20 cellular contexts compared by ENCODE assay signal in genomic region chr2:217711236-217711635, GRCh38.
A peak's percentile ranks its signal among the peaks of the same experiment; 100 is the strongest.
DNase-seq lines count a peak whose midpoint lies in the region; TF ChIP-seq lines count a peak whose summit lies in the region.
"Had no signal": no experiment of that assay in that cellular context is flagged by ENCODE, and none has a peak within 500 bp of the region (broad histone marks: within the 10 kb centered on the region; RNA-seq: fewer than 3 reads in every experiment).

No MANE protein-coding gene starts in this region.

- no peak overlapping the region for H2AFZ ChIP-seq in hepatocyte

- H3K79me2 ChIP-seq in hepatocyte, result no peaks in the 10 kb centered on the region

- H3K4me1 Mint-ChIP-seq in CD4-positive, alpha-beta memory T cell, result peaks cover 0 to 1% (median 0%) of the 10 kb centered on the region in 4 donors

- TF ChIP-seq CTCF in hepatocyte (IDR thresholded peaks at IDR 0.05; ENCODE audit: poor library complexity), result no peak

- H4K20me1 ChIP-seq in hepatocyte (ENCODE audit: insufficient read depth, poor library complexity, severe bottlenecking), result no peaks in the 10 kb centered on the region

- H3K27ac ChIP-seq in hepatocyte, result peak overlapping the region; percentile 30
- no peak overlapping the region for H3K27ac ChIP-seq in CD4-positive, alpha-beta memory T cell (ENCODE audit: low read depth, low read length)
- H3K27ac ChIP-seq: gastroesophageal sphincter, Peyer's patch had no signal

- 76% methylated on average over 3 of the region's 3 CpGs for WGBS in hepatocyte (ENCODE audit: low lambda C conversion rate, missing lambda C conversion rate)

- POLR2A ChIA-PET in CD4-positive, alpha-beta memory T cell (lab: Charles Lee; ENCODE audit: partially characterized antibody), result no interaction called here

- no peaks in the 10 kb centered on the region for H3K27me3 ChIP-seq in hepatocyte
- H3K27me3 ChIP-seq in CD4-positive, alpha-beta memory T cell (ENCODE audit: insufficient read depth, low read length), result no peaks in the 10 kb centered on the region
- H3K27me3 ChIP-seq: BE2C, gastroesophageal sphincter, Peyer's patch had no signal

- no peaks in the 10 kb centered on the region for H3K9me3 Mint-ChIP-seq in CD4-positive, alpha-beta memory T cell
- H3K9me3 Mint-ChIP-seq: activated naive CD4-positive, alpha-beta T cell treated with anti-CD3 and anti-CD28 coated beads, Interleukin-2, amount 50 U/mL, for 72 hours; activated T-cell treated with anti-CD3 and anti-CD28 coated beads, Interleukin-2, amount 50 U/mL, for 24 hours had no signal

- CTCF ChIA-PET in CD4-positive, alpha-beta memory T cell (lab: Charles Lee; ENCODE audit: partially characterized antibody), result interaction anchor here (0.6 to 6.7 kb wide), 4 partner anchors 16 to 1027 kb away, joined by 3 to 89 read pairs (median 10); no protein-coding TSS in a partner anchor

- no peaks in the 10 kb centered on the region for H3K36me3 ChIP-seq in hepatocyte (replicated peaks; ENCODE audit: insufficient read depth, low read depth)
- no peaks in the 10 kb centered on the region for H3K36me3 ChIP-seq in CD4-positive, alpha-beta memory T cell (ENCODE audit: insufficient read depth, low read length)
- H3K36me3 ChIP-seq: BE2C, gastroesophageal sphincter, Peyer's patch had no signal

- no peak overlapping the region for H3K4me3 ChIP-seq in hepatocyte
- H3K4me3 ChIP-seq in CD4-positive, alpha-beta memory T cell (ENCODE audit: low read length in 2 of 2), result no peak overlapping the region
- H3K4me3 ChIP-seq: gastroesophageal sphincter, Peyer's patch had no signal

- H3K9me2 ChIP-seq in hepatocyte (replicated peaks; ENCODE audit: insufficient read depth), result no peaks in the 10 kb centered on the region

- H3K4me2 ChIP-seq in hepatocyte, result no peak overlapping the region

- peaks cover 7% of the 10 kb centered on the region for H3K4me1 ChIP-seq in hepatocyte (ENCODE audit: insufficient read depth)
- H3K4me1 ChIP-seq in CD4-positive, alpha-beta memory T cell (ENCODE audit: insufficient read depth, low read length), result no peaks in the 10 kb centered on the region

- no peak overlapping the region for H3K4me3 Mint-ChIP-seq in CD4-positive, alpha-beta memory T cell
- H3K4me3 Mint-ChIP-seq: activated T-cell treated with anti-CD3 and anti-CD28 coated beads, Interleukin-2, amount 50 U/mL, for 24 hours; neural crest cell had no signal

- DNase-seq in GM03348 (ENCODE audit: low spot score) (peak; percentile 61), amniotic stem cell (lab: John Stamatoyannopoulos, UW) (peak; percentile 19), hepatocyte (ENCODE audit: low spot score) (no peak), renal cortical epithelial cell (ENCODE audit: low read depth) (peak; percentile 61), NAMALWA (ENCODE audit: low spot score) (no peak), NOMO-1 treated with dmso at 0.1 percent for 144 hours (lab: John Stamatoyannopoulos, UW; ENCODE audit: unreplicated experiment) (no peak)
- DNase-seq in CD4-positive, alpha-beta memory T cell, result no peak
- DNase-seq in activated CD4-positive, alpha-beta T cell treated with anti-CD3 and anti-CD28 coated beads for 1 hour, result no peak
- DNase-seq: activated CD4-positive, alpha-beta T cell treated with anti-CD3 and anti-CD28 coated beads, Interleukin-2, amount 50 U/mL, for 4 hours; activated T-cell treated with anti-CD3 and anti-CD28 coated beads, Interleukin-2, amount 50 U/mL, for 24 hours; BE2C; mammary epithelial cell; NCI-H1092; NCI-H2107; NCI-H748 treated with DMSO at 0.1 percent for 48 hours; Peyer's patch; stimulated activated CD4-positive, alpha-beta T cell treated with anti-CD3 and anti-CD28 coated beads, Interleukin-2, amount 100 ng/mL, for 48 hours had no signal

- intact Hi-C loops in CD4-positive, alpha-beta memory T cell (cut with micrococcal nuclease), result no loop called here

- H3K9me3 ChIP-seq in hepatocyte (ENCODE audit: low read depth), result no peaks in the 10 kb centered on the region
- no peaks in the 10 kb centered on the region for H3K9me3 ChIP-seq in CD4-positive, alpha-beta memory T cell (ENCODE audit: control insufficient read depth in 1 of 2, low read length in 2 of 2)
- H3K9me3 ChIP-seq: BE2C, Peyer's patch had no signal

- no peak overlapping the region for H3K27ac Mint-ChIP-seq in CD4-positive, alpha-beta memory T cell
- H3K27ac Mint-ChIP-seq: activated naive CD4-positive, alpha-beta T cell treated with anti-CD3 and anti-CD28 coated beads, Interleukin-2, amount 50 U/mL, for 72 hours; activated T-cell treated with anti-CD3 and anti-CD28 coated beads, Interleukin-2, amount 50 U/mL, for 24 hours had no signal

- H3K27me3 Mint-ChIP-seq in CD4-positive, alpha-beta memory T cell, result no peaks in the 10 kb centered on the region

- H3K36me3 Mint-ChIP-seq in CD4-positive, alpha-beta memory T cell, result no peaks in the 10 kb centered on the region
- H3K36me3 Mint-ChIP-seq: activated naive CD4-positive, alpha-beta T cell treated with anti-CD3 and anti-CD28 coated beads, Interleukin-2, amount 50 U/mL, for 72 hours had no signal

Comparison
In these comparisons a context has a peak if more than half of its experiments do, and no peak if none do; other contexts are left out.
1. DNase-seq: peak in GM03348 (single experiment), amniotic stem cell (single experiment) and renal cortical epithelial cell (single experiment); none in hepatocyte (single experiment), CD4-positive, alpha-beta memory T cell (0 of 5), NAMALWA (single experiment), activated CD4-positive, alpha-beta T cell treated with anti-CD3 and anti-CD28 coated beads for 1 hour (single experiment) and NOMO-1 treated with dmso at 0.1 percent for 144 hours (single experiment).